Comparison of ENCODE assay signal across 8 cellular contexts in the genomic region with DNA sequence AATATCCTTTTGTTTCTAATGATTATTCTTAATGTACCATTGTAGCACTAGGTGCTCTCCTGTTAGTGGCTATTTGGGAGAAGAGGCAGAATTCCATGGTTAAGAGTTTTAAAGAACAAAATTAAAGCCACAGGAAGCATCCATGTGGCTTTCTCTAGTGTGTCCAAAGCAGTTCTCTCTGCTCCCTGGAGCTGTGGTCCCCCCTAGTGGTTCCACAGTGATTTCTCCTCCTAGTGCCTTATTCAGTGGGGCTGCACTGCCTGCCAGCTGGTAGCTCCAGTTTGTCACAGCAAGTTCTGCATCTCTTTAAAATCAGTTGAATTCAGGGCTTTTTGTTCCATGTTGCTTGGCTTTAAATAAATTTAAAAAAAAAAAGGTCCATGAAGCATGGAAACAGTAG. TPM values are rescaled to one million over a fixed set of nuclear protein-coding genes. Genes with fewer than 3 reads are reported as not detected.
DNase-seq lines count a peak whose midpoint lies in the region; ATAC-seq and TF ChIP-seq lines count a peak whose summit lies in the region.

No MANE protein-coding gene starts in this region.

- H3K23ac ChIP-seq in IMR-90 (ENCODE audit: low read depth, low read length): no peak overlapping the region

- H3K27me3 ChIP-seq in IMR-90 (ENCODE audit: control insufficient read depth, insufficient read depth, low read length): peaks cover 32% of the 10 kb centered on the region

- peak; percentile 87 for DNase-seq in GM03348 (ENCODE audit: low spot score)
- peak; percentile 75 for DNase-seq in IMR-90
- DNase-seq in activated CD4-positive, alpha-beta memory T cell treated with anti-CD3 and anti-CD28 coated beads for 36 hours: peak; percentile 16
- DNase-seq in Right ventricle myocardium inferior (ENCODE audit: missing footprints): no peak
- peak; percentile 53 for DNase-seq in putamen (ENCODE audit: low spot score)
- no peak for DNase-seq in T-helper 9 cell
- no peak for DNase-seq in DMS153 (lab: John Stamatoyannopoulos, UW)
- no peak for DNase-seq in activated gamma-delta T cell treated with Interleukin-2 at 50 U/mL for 16 hours

- in situ Hi-C loops in IMR-90 (cut with MboI; ENCODE audit: low sequenced_read_pairs): loop anchor here (10.0 kb wide), 1 partner anchor 420 kb away; no protein-coding TSS in a partner anchor

- no peaks in the 10 kb centered on the region for H3K9me3 Mint-ChIP-seq in activated CD4-positive, alpha-beta memory T cell treated with anti-CD3 and anti-CD28 coated beads for 36 hours

- no peaks in the 10 kb centered on the region for H3K9me3 ChIP-seq in IMR-90 (ENCODE audit: control insufficient read depth, insufficient read depth, low read length)

- no peaks in the 10 kb centered on the region for H3K79me1 ChIP-seq in IMR-90 (ENCODE audit: low read depth in 1 of 2, low read length in 2 of 2)

- H3K36me3 ChIP-seq in IMR-90 (ENCODE audit: control insufficient read depth, insufficient read depth, low read length): no peaks in the 10 kb centered on the region

- H2AK9ac ChIP-seq in IMR-90 (replicated peaks; ENCODE audit: low read depth, low read length, poor library complexity): no peak overlapping the region

- ATAC-seq in IMR-90 (ENCODE audit: low read depth): peak; percentile 100
- peak; percentile 87 for ATAC-seq in Right ventricle myocardium inferior

- no peak overlapping the region for H2BK20ac ChIP-seq in IMR-90 (ENCODE audit: low read depth, low read length)

- no peak overlapping the region for H2AFZ ChIP-seq in IMR-90 (replicated peaks; ENCODE audit: low read length, poor library complexity)

- no peak overlapping the region for H2BK120ac ChIP-seq in IMR-90 (ENCODE audit: low read depth, low read length)

- H4K5ac ChIP-seq in IMR-90 (ENCODE audit: low read depth, low read length): no peak overlapping the region

- dilution Hi-C loops in IMR-90 (cut with HindIII; ENCODE audit: low sequenced_read_pairs, unreplicated experiment): no loop called here

- no peaks in the 10 kb centered on the region for H3K4me1 Mint-ChIP-seq in activated CD4-positive, alpha-beta memory T cell treated with anti-CD3 and anti-CD28 coated beads for 36 hours (ENCODE audit: low read depth)

- H3K14ac ChIP-seq in IMR-90 (replicated peaks; ENCODE audit: low read depth, low read length): no peak overlapping the region

- TF ChIP-seq CTCF in IMR-90 (conservative IDR thresholded peaks at IDR 0.05; ENCODE audit: low read depth, low read length): peak; percentile 86

- H3K4me2 ChIP-seq in IMR-90 (ENCODE audit: low read depth, low read length): no peak overlapping the region

- no peak overlapping the region for H3K56ac ChIP-seq in IMR-90 (ENCODE audit: extremely low read depth, insufficient read depth, low read length)

- H3K4ac ChIP-seq in IMR-90 (ENCODE audit: low read depth, low read length): no peak overlapping the region

- H3K4me3 Mint-ChIP-seq in activated CD4-positive, alpha-beta memory T cell treated with anti-CD3 and anti-CD28 coated beads for 36 hours: no peak overlapping the region

- no TSS peak for BruUV-seq in IMR-90 (replicated peaks; lab: Mats Ljungman, UMichigan)

- peak; percentile 95 for TF ChIP-seq RAD21 in IMR-90 (IDR thresholded peaks at IDR 0.05; ENCODE audit: low read length)

- no peaks in the 10 kb centered on the region for H3K4me1 ChIP-seq in IMR-90 (ENCODE audit: control insufficient read depth, insufficient read depth, low read length)

- POLR2A ChIA-PET in IMR-90 (lab: Charles Lee; ENCODE audit: unreplicated experiment): interaction anchor here (0.6 kb wide), 1 partner anchor 408 kb away, joined by 6 read pairs; no protein-coding TSS in a partner anchor
- POLR2A ChIA-PET in activated CD4-positive, alpha-beta memory T cell treated with anti-CD3 and anti-CD28 coated beads for 36 hours (lab: Charles Lee): no interaction called here

- peaks cover 17% of the 10 kb centered on the region for H3K27me3 Mint-ChIP-seq in activated CD4-positive, alpha-beta memory T cell treated with anti-CD3 and anti-CD28 coated beads for 36 hours

- no peak overlapping the region for H3K9ac ChIP-seq in IMR-90 (ENCODE audit: low read depth, low read length)

- no peak overlapping the region for H3K18ac ChIP-seq in IMR-90 (ENCODE audit: low read depth, low read length)

- TF ChIP-seq POLR2A in IMR-90 (IDR thresholded peaks at IDR 0.05; ENCODE audit: low read depth, low read length): 0 out of 2 replicates have a peak, but pooled peaks have one; percentile 41

- no peak overlapping the region for H4K91ac ChIP-seq in IMR-90 (ENCODE audit: insufficient read depth, low read depth, low read length)

- H4K20me1 ChIP-seq in IMR-90 (ENCODE audit: insufficient read depth, low read length): no peaks in the 10 kb centered on the region

- no peak overlapping the region for H3K27ac Mint-ChIP-seq in activated CD4-positive, alpha-beta memory T cell treated with anti-CD3 and anti-CD28 coated beads for 36 hours

- H2BK5ac ChIP-seq in IMR-90 (ENCODE audit: low read depth, low read length, poor library complexity, severe bottlenecking): no peak overlapping the region

- no peak overlapping the region for H3K27ac ChIP-seq in IMR-90 (ENCODE audit: insufficient read depth, low read length)

- no peaks in the 10 kb centered on the region for H3K36me3 Mint-ChIP-seq in activated CD4-positive, alpha-beta memory T cell treated with anti-CD3 and anti-CD28 coated beads for 36 hours

- intact Hi-C loops in IMR-90 (cut with micrococcal nuclease): loop anchor here (1.0 to 5.0 kb wide), 4 partner anchors 60 to 419 kb away; no protein-coding TSS in a partner anchor
- intact Hi-C loops in activated CD4-positive, alpha-beta memory T cell treated with anti-CD3 and anti-CD28 coated beads for 36 hours (cut with micrococcal nuclease): no loop called here
- intact Hi-C loops in Right ventricle myocardium inferior (cut with DNase I): loop anchor here (2.0 kb wide), 1 partner anchor 412 kb away; no protein-coding TSS in a partner anchor

- no peaks in the 10 kb centered on the region for H3K9me1 ChIP-seq in IMR-90 (ENCODE audit: insufficient read depth, low read length)

- H2BK15ac ChIP-seq in IMR-90 (ENCODE audit: low read depth, low read length): no peak overlapping the region

- no peak overlapping the region for H4K8ac ChIP-seq in IMR-90 (ENCODE audit: low read depth in 2 of 2, low read length in 2 of 2)

- H3K4me3 ChIP-seq in IMR-90 (ENCODE audit: insufficient read depth, low read depth, low read length): no peak overlapping the region

- no peak overlapping the region for H2AK5ac ChIP-seq in IMR-90 (ENCODE audit: low read depth, low read length)

- CTCF ChIA-PET in IMR-90 (lab: Yijun Ruan, JAX): interaction anchor here (0.5 to 1.5 kb wide), 8 partner anchors 18 to 411 kb away, joined by 3 to 6 read pairs (median 4); a partner anchor contains a TSS
- CTCF ChIA-PET in activated CD4-positive, alpha-beta memory T cell treated with anti-CD3 and anti-CD28 coated beads for 36 hours (lab: Charles Lee): no interaction called here

TF ChIP-seq in IMR-90, 13 proteins besides CTCF, POLR2A, EP300 and RAD21:
- TF ChIP-seq SMC3 (IDR thresholded peaks at IDR 0.05; ENCODE audit: low read depth, low read length) (peak; percentile 82), MAZ (IDR thresholded peaks at IDR 0.05; ENCODE audit: borderline replicate concordance, low read depth, low read length) (no peak), NFE2L2 (IDR thresholded peaks at IDR 0.05; ENCODE audit: low read depth, low read length) (no peak), BHLHE40 (IDR thresholded peaks at IDR 0.05; ENCODE audit: low read depth, low read length) (no peak), MAFK (IDR thresholded peaks at IDR 0.05; ENCODE audit: low read depth, low read length) (no peak)
- TF ChIP-seq, protein P1, sequence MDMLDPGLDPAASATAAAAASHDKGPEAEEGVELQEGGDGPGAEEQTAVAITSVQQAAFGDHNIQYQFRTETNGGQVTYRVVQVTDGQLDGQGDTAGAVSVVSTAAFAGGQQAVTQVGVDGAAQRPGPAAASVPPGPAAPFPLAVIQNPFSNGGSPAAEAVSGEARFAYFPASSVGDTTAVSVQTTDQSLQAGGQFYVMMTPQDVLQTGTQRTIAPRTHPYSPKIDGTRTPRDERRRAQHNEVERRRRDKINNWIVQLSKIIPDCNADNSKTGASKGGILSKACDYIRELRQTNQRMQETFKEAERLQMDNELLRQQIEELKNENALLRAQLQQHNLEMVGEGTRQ (IDR thresholded peaks at IDR 0.05; ENCODE audit: low read depth, low read length): no peak

RNA-seq across cellular contexts. Expression of a gene that starts 39.6 kb away (rescaled TPM):
- total RNA-seq in IMR-90 (2012; rRNA removed): 2.7 and 7.2 TPM in 2 replicates
- polyA plus RNA-seq in IMR-90 (2012; rRNA removed): 7.9 and 12.2 TPM in 2 replicates
- 1.0 and 1.5 TPM in 2 replicates for polyA plus RNA-seq in IMR-90 (2012; cell fraction: cytosol; rRNA removed)
- polyA plus RNA-seq in IMR-90 (2012; cell fraction: nucleus; rRNA removed; ENCODE audit: low replicate concordance): 0.23 and 2.2 TPM in 2 replicates
- 10 to 100 TPM; 40.2 to 44.7 TPM for total RNA-seq in activated CD4-positive, alpha-beta memory T cell treated with anti-CD3 and anti-CD28 coated beads for 36 hours
- total RNA-seq in Right ventricle myocardium inferior: 20.5 TPM

Comparison
In these comparisons a context has a peak if more than half of its experiments do, and no peak if none do; other contexts are left out.
1. DNase-seq: peak in GM03348 (single experiment), IMR-90 (single experiment), activated CD4-positive, alpha-beta memory T cell treated with anti-CD3 and anti-CD28 coated beads for 36 hours (single experiment) and putamen (single experiment); none in Right ventricle myocardium inferior (single experiment), T-helper 9 cell (single experiment), DMS153 (single experiment) and activated gamma-delta T cell treated with Interleukin-2 at 50 U/mL for 16 hours (single experiment).